Comparison of ENCODE assay signal across 8 cellular contexts in the genomic region with DNA sequence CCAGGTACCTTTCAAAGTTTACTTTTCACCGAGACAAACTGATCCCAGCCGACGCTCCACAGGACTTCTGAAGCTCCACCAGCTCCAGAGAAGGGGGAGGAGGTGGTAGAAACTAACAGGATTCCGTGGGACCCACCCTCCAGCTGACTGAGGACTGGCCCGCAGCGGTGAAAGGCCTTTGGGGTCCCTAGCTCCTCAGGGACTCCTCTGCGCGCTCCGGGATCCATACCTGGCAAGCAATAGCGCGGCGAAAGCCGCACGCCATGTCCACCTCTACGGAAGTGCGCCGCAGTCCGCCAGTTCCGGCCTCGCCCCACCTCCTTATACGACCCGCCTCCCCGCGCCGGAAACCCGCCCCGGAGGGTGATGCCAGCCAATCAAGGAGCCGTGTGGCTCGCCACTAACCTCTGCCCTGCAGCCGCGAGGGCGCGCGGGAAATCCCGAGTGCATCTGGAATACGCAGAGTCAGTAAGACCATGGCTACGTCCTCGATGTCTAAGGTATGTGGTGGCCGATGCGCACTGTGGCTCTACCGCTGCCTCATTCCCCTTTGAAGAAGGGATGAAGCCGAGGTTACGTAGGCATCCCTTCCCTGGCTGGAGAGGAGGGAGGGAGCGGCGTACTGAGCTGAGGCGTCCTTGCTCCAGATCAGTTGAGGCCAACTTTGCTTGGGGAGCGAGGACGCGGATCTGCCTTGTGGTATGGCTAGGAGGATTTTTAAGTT. TPM values are rescaled to one million over a fixed set of nuclear protein-coding genes. Genes with fewer than 3 reads are reported as not detected.
DNase-seq lines count a peak whose midpoint lies in the region; ATAC-seq, FAIRE-seq and TF ChIP-seq lines count a peak whose summit lies in the region.

ORC3 (plus strand) TSS at position 443 of the 724 bp plus-strand sequence; CDS start at position 477, 34 bp downstream.
A gene with protein sequence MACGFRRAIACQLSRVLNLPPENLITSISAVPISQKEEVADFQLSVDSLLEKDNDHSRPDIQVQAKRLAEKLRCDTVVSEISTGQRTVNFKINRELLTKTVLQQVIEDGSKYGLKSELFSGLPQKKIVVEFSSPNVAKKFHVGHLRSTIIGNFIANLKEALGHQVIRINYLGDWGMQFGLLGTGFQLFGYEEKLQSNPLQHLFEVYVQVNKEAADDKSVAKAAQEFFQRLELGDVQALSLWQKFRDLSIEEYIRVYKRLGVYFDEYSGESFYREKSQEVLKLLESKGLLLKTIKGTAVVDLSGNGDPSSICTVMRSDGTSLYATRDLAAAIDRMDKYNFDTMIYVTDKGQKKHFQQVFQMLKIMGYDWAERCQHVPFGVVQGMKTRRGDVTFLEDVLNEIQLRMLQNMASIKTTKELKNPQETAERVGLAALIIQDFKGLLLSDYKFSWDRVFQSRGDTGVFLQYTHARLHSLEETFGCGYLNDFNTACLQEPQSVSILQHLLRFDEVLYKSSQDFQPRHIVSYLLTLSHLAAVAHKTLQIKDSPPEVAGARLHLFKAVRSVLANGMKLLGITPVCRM (minus strand): TSS at position 295 of the 724 bp plus-strand sequence. CDS start 30 bp downstream, at position 265.

- intact Hi-C loops in left ventricle myocardium inferior (cut with micrococcal nuclease): no loop called here
- intact Hi-C loops in psoas muscle (cut with DNase I): no loop called here

- H3K36me3 Mint-ChIP-seq in T-helper 17 cell (ENCODE audit: low read depth): peaks cover 3% of the 10 kb centered on the region

- FAIRE-seq in urothelium cell line (lab: Jason Lieb, UNC): no peak

- peak within 1 kb of the TSS; percentile 99 for H3K4me3 Mint-ChIP-seq in T-helper 17 cell

- DNase-seq in NCI-H1694 treated with DMSO at 0.1 percent for 48 hours (lab: John Stamatoyannopoulos, UW) (peak; percentile 78), T-helper 17 cell (peak; percentile 90 to 93 (median 90)), amygdala (lab: John Stamatoyannopoulos, UW) (peak; percentile 60 to 98 (median 92)), left ventricle myocardium inferior (peak; percentile 97), psoas muscle (peak; percentile 96 to 99), urothelium cell line (ENCODE audit: low spot score) (peak; percentile 95)

- H3K4me1 ChIP-seq in left ventricle myocardium inferior: peaks cover 58% of the 10 kb centered on the region
- peaks cover 26% of the 10 kb centered on the region for H3K4me1 ChIP-seq in psoas muscle

- TF ChIP-seq CTCF in left ventricle myocardium inferior (IDR thresholded peaks at IDR 0.05; ENCODE audit: borderline replicate concordance): no peak
- TF ChIP-seq CTCF in psoas muscle (IDR thresholded peaks at IDR 0.05): no peak

- peak within 1 kb of the TSS; percentile 100 for H3K27ac Mint-ChIP-seq in T-helper 17 cell

- H3K36me3 ChIP-seq in left ventricle myocardium inferior (peaks cover 8% of the 10 kb centered on the region), psoas muscle (ENCODE audit: insufficient read depth in 1 of 2, low read depth in 1 of 2) (peaks cover 3 to 24% of the 10 kb centered on the region in 2 donors)

- peak; percentile 90 for TF ChIP-seq POLR2A in GM15510 (IDR thresholded peaks at IDR 0.05; ENCODE audit: borderline replicate concordance, extremely low read depth, insufficient read length)

- 0% methylated on average over 49 of the region's 49 CpGs for WGBS in psoas muscle, 3 donors

- peaks cover 47% of the 10 kb centered on the region for H3K4me1 Mint-ChIP-seq in T-helper 17 cell

- no peaks in the 10 kb centered on the region for H3K27me3 ChIP-seq in left ventricle myocardium inferior (ENCODE audit: low read depth)
- H3K27me3 ChIP-seq in psoas muscle (ENCODE audit: insufficient read depth in 3 of 3, low read length in 2 of 3): no peaks in the 10 kb centered on the region

- peak within 1 kb of the TSS; percentile 82 for H3K27ac ChIP-seq in left ventricle myocardium inferior (replicated peaks)
- peak within 1 kb of the TSS; percentile 77 for H3K27ac ChIP-seq in psoas muscle

- peak within 1 kb of the TSS; percentile 84 for H3K4me3 ChIP-seq in left ventricle myocardium inferior
- H3K4me3 ChIP-seq in psoas muscle: peak within 1 kb of the TSS; percentile 94

- H3K9me3 ChIP-seq in T-helper 17 cell (ENCODE audit: control insufficient read depth, low read length, poor library complexity, severe bottlenecking) (no peaks in the 10 kb centered on the region), left ventricle myocardium inferior (replicated peaks) (no peaks in the 10 kb centered on the region), psoas muscle (no peaks in the 10 kb centered on the region)

- ATAC-seq in HG02885 (IDR thresholded peaks at IDR 0.05; ENCODE audit: poor library complexity, unreplicated experiment) (peak; percentile 100), T-helper 17 cell (peak; percentile 99), psoas muscle (peak; percentile 100)

- no peaks in the 10 kb centered on the region for H3K27me3 Mint-ChIP-seq in T-helper 17 cell

RNA-seq across cellular contexts. Expression of gene ORC3, which starts in this region (rescaled TPM):
- total RNA-seq in T-helper 17 cell: 10 to 100 TPM; 14.3 to 14.4 TPM
- 20.5 TPM for total RNA-seq in left ventricle myocardium inferior
- 10 to 100 TPM; 18.9 to 26.8 (median 22.1) TPM for total RNA-seq in psoas muscle
- polyA plus RNA-seq in psoas muscle: 10 to 100 TPM; 14.5 to 44.0 (median 17.3) TPM

RNA-seq across cellular contexts. Expression of the second gene that starts in this region (rescaled TPM):
- total RNA-seq in T-helper 17 cell (10 to 100 TPM; 22.8 to 26.6 TPM), left ventricle myocardium inferior (19.5 TPM), psoas muscle (10 to 100 TPM; 11.6 to 20.7 (median 16.7) TPM)
- 10 to 100 TPM; 14.8 to 17.3 (median 17.1) TPM for polyA plus RNA-seq in psoas muscle

Comparison
In these comparisons a context has a peak if more than half of its experiments do, and no peak if none do; other contexts are left out.
1. Peak in every context shown above with its lines: DNase-seq, ATAC-seq, H3K4me3 ChIP-seq and H3K27ac ChIP-seq.